ENCODE assay signal across 17 cellular contexts in genomic region chr1:86339421-86339820, GRCh38.
DNase-seq lines count a peak whose midpoint lies in the region; ATAC-seq, FAIRE-seq and TF ChIP-seq lines count a peak whose summit lies in the region.
"Had no signal": no experiment of that assay in that cellular context is flagged by ENCODE, and none has a peak within 500 bp of the region (broad histone marks: within the 10 kb centered on the region; RNA-seq: fewer than 3 reads in every experiment).

No MANE protein-coding gene starts in this region.

- H3K9me2 ChIP-seq in Loucy (replicated peaks; ENCODE audit: low read depth, low read length) = no peaks in the 10 kb centered on the region

- ATAC-seq in HG02973 (IDR thresholded peaks at IDR 0.05; ENCODE audit: unreplicated experiment) = no peak
- ATAC-seq in HG02840 (IDR thresholded peaks at IDR 0.05; ENCODE audit: low FRiP score, unreplicated experiment) = no peak
- no peak for ATAC-seq in HG03175 (IDR thresholded peaks at IDR 0.05; ENCODE audit: unreplicated experiment)
- ATAC-seq: CD8-positive, alpha-beta T cell; mucosa of descending colon had no signal

- no peaks in the 10 kb centered on the region for H3F3A ChIP-seq in Loucy (ENCODE audit: low read depth)

- no peak overlapping the region for H3K9ac ChIP-seq in Loucy (ENCODE audit: low read depth, low read length, poor library complexity, severe bottlenecking)
- no peak overlapping the region for H3K9ac ChIP-seq in SK-N-MC (ENCODE audit: insufficient read length)

- H3K9me3 ChIP-seq in Loucy (ENCODE audit: insufficient read depth, low read depth, low read length) = no peaks in the 10 kb centered on the region
- H3K9me3 ChIP-seq in SK-N-MC (ENCODE audit: low read depth, low read length) = no peaks in the 10 kb centered on the region
- H3K9me3 ChIP-seq: sigmoid colon had no signal

- H3K4me3 ChIP-seq in Loucy (ENCODE audit: low read length, poor library complexity, severe bottlenecking) (no peak overlapping the region), SK-N-MC (0 out of 2 replicates have a peak overlapping the region, but pooled peaks have one; percentile 15), fibroblast of pulmonary artery (replicated peaks; ENCODE audit: low read depth, low read length) (no peak overlapping the region)
- H3K4me3 ChIP-seq: mucosa of descending colon, sigmoid colon had no signal

- H4K20me1 ChIP-seq in Loucy (ENCODE audit: insufficient read depth, low read length, poor library complexity, severe bottlenecking) = no peaks in the 10 kb centered on the region

- DNase-seq in AML-193 (lab: John Stamatoyannopoulos, UW) (peak; percentile 59 to 68), SK-N-MC (ENCODE audit: low read depth, low spot score) (no peak), fibroblast of pulmonary artery (ENCODE audit: low read depth) (peak; percentile 65), GM19239 (ENCODE audit: insufficient read length, low spot score) (no peak)
- DNase-seq: CD8-positive, alpha-beta T cell; mucosa of descending colon; NCI-H1105; NCI-H2171; NCI-H748 treated with DMSO at 0.1 percent for 48 hours; occipital lobe; sigmoid colon; stimulated activated CD4-positive, alpha-beta T cell treated with anti-CD3 and anti-CD28 coated beads, Interleukin-1b, Interleukin-23, amount 100 ng/mL, for 48 hours had no signal

- H3K4me1 ChIP-seq in Loucy (ENCODE audit: insufficient read depth, low read length, poor library complexity, severe bottlenecking) = peaks cover 5% of the 10 kb centered on the region
- H3K4me1 ChIP-seq: sigmoid colon had no signal

- H3K27ac ChIP-seq in SK-N-MC = peak overlapping the region; percentile 73; the same call in 1 of the 2 replicates
- H3K27ac ChIP-seq: sigmoid colon had no signal

- H2AFZ ChIP-seq in Loucy (ENCODE audit: low read length) = peak overlapping the region; percentile 66

- H3K27me3 ChIP-seq in Loucy (ENCODE audit: insufficient read depth, low read length, poor library complexity, severe bottlenecking) = no peaks in the 10 kb centered on the region
- H3K27me3 ChIP-seq: sigmoid colon had no signal

- no peak for FAIRE-seq in GM19239 (lab: Jason Lieb, UNC)
- FAIRE-seq: endothelial cell of umbilical vein had no signal

- no peaks in the 10 kb centered on the region for H3K79me2 ChIP-seq in Loucy (ENCODE audit: insufficient read depth, low read length)

- H3K36me3 ChIP-seq in Loucy (ENCODE audit: insufficient read depth, low read length) (no peaks in the 10 kb centered on the region), SK-N-MC (ENCODE audit: insufficient read depth, low read length) (no peaks in the 10 kb centered on the region)
- H3K36me3 ChIP-seq: sigmoid colon had no signal

- no peak for TF ChIP-seq CTCF in Loucy (conservative IDR thresholded peaks at IDR 0.05; ENCODE audit: low read length)
- no peak for TF ChIP-seq CTCF in fibroblast of pulmonary artery (IDR thresholded peaks at IDR 0.05; ENCODE audit: low read length, missing control alignments)

- no peak overlapping the region for H3K4me2 ChIP-seq in Loucy (ENCODE audit: low read depth, low read length, poor library complexity, severe bottlenecking)

Comparison
In these comparisons a context has a peak if more than half of its experiments do, and no peak if none do; other contexts are left out.
1. DNase-seq: peak in AML-193 (2 of 2) and fibroblast of pulmonary artery (single experiment); none in SK-N-MC (single experiment) and GM19239 (single experiment).